ENCODE assay signal across 19 cellular contexts in the genomic region with DNA sequence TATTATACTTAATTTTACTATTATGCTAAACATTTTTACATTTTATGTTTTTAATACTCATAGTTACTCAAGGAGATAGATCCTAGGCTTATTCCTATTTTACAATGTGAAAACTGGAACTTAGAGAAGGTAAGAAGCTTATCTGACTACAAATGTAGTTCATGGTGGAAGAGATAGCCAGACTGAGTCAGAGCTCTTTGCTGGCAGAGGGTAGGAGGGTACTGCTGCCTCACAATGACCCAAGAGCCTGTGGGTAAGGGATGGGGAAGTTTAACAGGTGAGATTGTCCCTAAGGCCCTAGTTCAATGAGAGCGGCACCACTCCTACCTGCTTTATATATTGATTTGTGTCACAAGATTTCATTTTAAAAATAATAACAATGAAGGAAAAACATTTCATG. TPM values are rescaled to one million over a fixed set of nuclear protein-coding genes. Genes with fewer than 3 reads are reported as not detected.
DNase-seq lines count a peak whose midpoint lies in the region; ATAC-seq and TF ChIP-seq lines count a peak whose summit lies in the region.
"Had no signal": no experiment of that assay in that cellular context is flagged by ENCODE, and none has a peak within 500 bp of the region (broad histone marks: within the 10 kb centered on the region; RNA-seq: fewer than 3 reads in every experiment).

No MANE protein-coding gene starts in this region.

- H3K4me1 ChIP-seq in GM23248 (ENCODE audit: insufficient read depth) (peaks cover 94% of the 10 kb centered on the region), endodermal cell (ENCODE audit: control insufficient read depth, insufficient read depth, low read length) (no peaks in the 10 kb centered on the region), trophoblast cell (ENCODE audit: control insufficient read depth in 1 of 2, insufficient read depth in 2 of 2, low read length in 2 of 2) (peaks cover 0 to 8% of the 10 kb centered on the region in 2 experiments)

- no peak overlapping the region for H3K4ac ChIP-seq in trophoblast cell (ENCODE audit: low read depth, low read length)

- in situ Hi-C loops in GM23248 (cut with MboI), result no loop called here

- no peak overlapping the region for H4K8ac ChIP-seq in trophoblast cell (ENCODE audit: low read depth, low read length)

- peak overlapping the region; percentile 16; the same call in 1 of the 2 replicates for H2AFZ ChIP-seq in GM23248
- no peak overlapping the region for H2AFZ ChIP-seq in trophoblast cell (ENCODE audit: insufficient read depth, low read length, poor library complexity)

- no peak overlapping the region for H3K23ac ChIP-seq in trophoblast cell (ENCODE audit: low read length)

- H3K4me3 ChIP-seq in GM23248, result peak overlapping the region; percentile 36
- peak overlapping the region; percentile 12 for H3K4me3 ChIP-seq in endodermal cell (ENCODE audit: low read length)
- no peak overlapping the region for H3K4me3 ChIP-seq in trophoblast cell (ENCODE audit: low read depth, low read length)
- H3K4me3 ChIP-seq: right lobe of liver had no signal

- no peak for TF ChIP-seq CTCF in endodermal cell (conservative IDR thresholded peaks at IDR 0.05)

- no peaks in the 10 kb centered on the region for H4K20me1 ChIP-seq in GM23248 (ENCODE audit: insufficient read depth)

- ATAC-seq in SK-N-SH treated with all-trans-retinoic acid at 6 μM for 48 hours (0 out of 3 replicates have a peak, but pooled peaks have one; percentile 4), GM18517 (IDR thresholded peaks at IDR 0.05; ENCODE audit: unreplicated experiment) (no peak), HG03025 (IDR thresholded peaks at IDR 0.05; ENCODE audit: low FRiP score, unreplicated experiment) (no peak), GM19351 (IDR thresholded peaks at IDR 0.05; ENCODE audit: unreplicated experiment) (no peak)
- ATAC-seq: activated CD8-positive, alpha-beta T cell treated with anti-CD3 and anti-CD28 coated beads, Interleukin-2, amount 10 ng/mL, durations not matched to agents 7 days and 5 days; activated T-cell treated with anti-CD3 and anti-CD28 coated beads, Interleukin-2, amount 50 U/mL, for 72 hours; right lobe of liver; WTC11 had no signal

- no peaks in the 10 kb centered on the region for H3K36me3 Mint-ChIP-seq in endodermal cell (ENCODE audit: low read depth)
- H3K36me3 Mint-ChIP-seq: activated naive CD8-positive, alpha-beta T cell treated with anti-CD3 and anti-CD28 coated beads for 36 hours; WTC11 had no signal

- WGBS in GM23248 (ENCODE audit: low coverage in 1 of 2, low lambda C conversion rate in 2 of 2, missing lambda C conversion rate in 2 of 2), 2 experiments, result 100% methylated on average over 1 of the region's 1 CpG
- WGBS in endodermal cell (ENCODE audit: insufficient coverage in 1 of 2, insufficient read length in 1 of 2), 2 experiments, result no CpG with 5 or more reads among the region's 1 CpG
- no CpG with 5 or more reads among the region's 1 CpG for WGBS in trophoblast cell (ENCODE audit: extremely low coverage, insufficient coverage, insufficient read length)

- H3K27me3 Mint-ChIP-seq in endodermal cell (ENCODE audit: insufficient read depth), result no peaks in the 10 kb centered on the region
- H3K27me3 Mint-ChIP-seq: activated naive CD8-positive, alpha-beta T cell treated with anti-CD3 and anti-CD28 coated beads for 36 hours had no signal

- no peak overlapping the region for H2AK5ac ChIP-seq in trophoblast cell (ENCODE audit: low read length)

- H3K27ac Mint-ChIP-seq in endodermal cell, result no peak overlapping the region
- H3K27ac Mint-ChIP-seq: activated CD8-positive, alpha-beta T cell treated with anti-CD3 and anti-CD28 coated beads, Interleukin-2, amount 10 ng/mL, durations not matched to agents 7 days and 5 days; activated naive CD8-positive, alpha-beta T cell treated with anti-CD3 and anti-CD28 coated beads for 36 hours; activated T-cell treated with anti-CD3 and anti-CD28 coated beads, Interleukin-2, amount 50 U/mL, for 72 hours; WTC11 had no signal

- no peaks in the 10 kb centered on the region for H3K9me3 Mint-ChIP-seq in endodermal cell
- H3K9me3 Mint-ChIP-seq: activated naive CD8-positive, alpha-beta T cell treated with anti-CD3 and anti-CD28 coated beads for 36 hours; activated T-cell treated with anti-CD3 and anti-CD28 coated beads, Interleukin-2, amount 50 U/mL, for 72 hours; WTC11 had no signal

- H3F3A ChIP-seq in GM23248 (ENCODE audit: insufficient read depth), result peaks cover 85% of the 10 kb centered on the region

- H3K4me1 Mint-ChIP-seq in endodermal cell, result no peaks in the 10 kb centered on the region
- H3K4me1 Mint-ChIP-seq: WTC11 had no signal

- no peak overlapping the region for H2BK5ac ChIP-seq in trophoblast cell (ENCODE audit: low read depth, low read length, poor library complexity)

- H3K9me3 ChIP-seq in GM23248 (ENCODE audit: low read depth) (no peaks in the 10 kb centered on the region), endodermal cell (ENCODE audit: control insufficient read depth, low read length) (no peaks in the 10 kb centered on the region), trophoblast cell (ENCODE audit: insufficient read depth, low read depth, low read length) (no peaks in the 10 kb centered on the region)
- H3K9me3 ChIP-seq: Caco-2, right lobe of liver had no signal

- H3K14ac ChIP-seq in trophoblast cell (ENCODE audit: low read length), result peak overlapping the region; percentile 35

- H3K79me2 ChIP-seq in GM23248 (ENCODE audit: insufficient read depth), result no peaks in the 10 kb centered on the region
- no peaks in the 10 kb centered on the region for H3K79me2 ChIP-seq in trophoblast cell (ENCODE audit: control insufficient read depth, insufficient read depth, low read length, poor library complexity)

- peak overlapping the region; percentile 16 for H3K9ac ChIP-seq in GM23248
- no peak overlapping the region for H3K9ac ChIP-seq in endodermal cell (ENCODE audit: extremely low read depth, low read length, poor library complexity, severe bottlenecking)
- H3K9ac ChIP-seq in trophoblast cell (ENCODE audit: low read length), result no peak overlapping the region

- H3K36me3 ChIP-seq in GM23248 (ENCODE audit: low read depth) (no peaks in the 10 kb centered on the region), endodermal cell (ENCODE audit: control insufficient read depth, insufficient read depth, low read length) (no peaks in the 10 kb centered on the region), trophoblast cell (ENCODE audit: control insufficient read depth in 1 of 2, insufficient read depth in 2 of 2, low read length in 2 of 2) (no peaks in the 10 kb centered on the region)
- H3K36me3 ChIP-seq: right lobe of liver had no signal

- H2BK120ac ChIP-seq in trophoblast cell (ENCODE audit: insufficient read depth, low read length, poor library complexity), result peak overlapping the region; percentile 41

- H3K27ac ChIP-seq in GM23248, result peak overlapping the region; percentile 84
- H3K27ac ChIP-seq in endodermal cell (ENCODE audit: low read depth, low read length), result no peak overlapping the region
- H3K27ac ChIP-seq in trophoblast cell (ENCODE audit: low read depth, low read length), result no peak overlapping the region
- H3K27ac ChIP-seq: right lobe of liver had no signal

- peaks cover 4% of the 10 kb centered on the region for H3K79me1 ChIP-seq in trophoblast cell (ENCODE audit: low read length)

- H3K27me3 ChIP-seq in GM23248 (replicated peaks; ENCODE audit: insufficient read depth) (no peaks in the 10 kb centered on the region), endodermal cell (ENCODE audit: control insufficient read depth, insufficient read depth, low read length, poor library complexity, severe bottlenecking) (no peaks in the 10 kb centered on the region), trophoblast cell (ENCODE audit: insufficient read depth, low read length) (no peaks in the 10 kb centered on the region)
- H3K27me3 ChIP-seq: right lobe of liver had no signal

- H3K4me2 ChIP-seq in GM23248 (ENCODE audit: unreplicated experiment), result peak overlapping the region; percentile 84
- H3K4me2 ChIP-seq in trophoblast cell (ENCODE audit: low read length), result no peak overlapping the region

- no peak overlapping the region for H4K12ac ChIP-seq in trophoblast cell (ENCODE audit: low read depth, low read length)

- no peak overlapping the region for H3K4me3 Mint-ChIP-seq in endodermal cell
- H3K4me3 Mint-ChIP-seq: activated CD8-positive, alpha-beta T cell treated with anti-CD3 and anti-CD28 coated beads, Interleukin-2, amount 10 ng/mL, durations not matched to agents 7 days and 5 days; activated naive CD8-positive, alpha-beta T cell treated with anti-CD3 and anti-CD28 coated beads for 36 hours; activated T-cell treated with anti-CD3 and anti-CD28 coated beads, Interleukin-2, amount 50 U/mL, for 72 hours; WTC11 had no signal

- DNase-seq in GM23248 (peak; percentile 53), endodermal cell (no peak), trophoblast cell (peak; percentile 14 to 20)
- DNase-seq: activated CD8-positive, alpha-beta T cell treated with anti-CD3 and anti-CD28 coated beads, Interleukin-2, amount 10 ng/mL, durations not matched to agents 7 days and 5 days; activated naive CD8-positive, alpha-beta T cell treated with anti-CD3 and anti-CD28 coated beads for 36 hours; activated T-cell treated with anti-CD3 and anti-CD28 coated beads, Interleukin-2, amount 50 U/mL, for 72 hours; AML-193; Caco-2; effector CD4-positive, alpha-beta T cell; NCI-H1048; occipital lobe; right lobe of liver; stimulated activated CD4-positive, alpha-beta T cell treated with anti-CD3 and anti-CD28 coated beads, Interleukin-1b, Interleukin-23, amount 100 ng/mL, for 48 hours; SW 1271 had no signal

- no peak overlapping the region for H2BK12ac ChIP-seq in trophoblast cell (ENCODE audit: low read length)

- H4K91ac ChIP-seq in trophoblast cell (ENCODE audit: low read depth, low read length), result peak overlapping the region; percentile 39

- H3K18ac ChIP-seq in trophoblast cell (ENCODE audit: low read length), result no peak overlapping the region

- H3K9me2 ChIP-seq in GM23248 (ENCODE audit: insufficient read depth), result no peaks in the 10 kb centered on the region

TF ChIP-seq in SK-N-SH treated with all-trans-retinoic acid at 6 μM for 48 hours, 23 proteins besides CTCF, POLR2A, EP300 and RAD21 (continues in another document):
- TF ChIP-seq ESRRG (CRISPR knock-in tag; IDR thresholded peaks at IDR 0.05) (no peak), ZNF565 (CRISPR knock-in tag; conservative IDR thresholded peaks at IDR 0.05; ENCODE audit: low read depth) (no peak)

RNA-seq across cellular contexts. Expression of gene NEK7, which starts 34.1 kb away (rescaled TPM):
- 1,026 and 1,186 TPM in 2 replicates for total RNA-seq in GM23248 (2014; rRNA removed; shearing (Covaris generic))
- 693 and 700 TPM in 2 replicates for polyA plus RNA-seq in GM23248 (2016; fragmentation: Nextera tagmentation; extraction: Ambion mirVana)
- total RNA-seq in endodermal cell, result 10 to 100 TPM; 24.2 to 26.8 TPM
- 21.3 TPM for polyA plus RNA-seq in endodermal cell (2013, experiment 1 of 2)
- 23.9 TPM for polyA plus RNA-seq in endodermal cell (2013, experiment 2 of 2)
- 21.8 and 23.2 TPM in 2 replicates for polyA plus RNA-seq in trophoblast cell (2013)

Comparison
In these comparisons a context has a peak if more than half of its experiments do, and no peak if none do; other contexts are left out.
1. RNA of gene NEK7, which starts 34.1 kb away (total RNA-seq): 1,026 to 1,186 TPM in GM23248; 24.2 to 26.8 TPM in endodermal cell; every median in the first group is over 10 times any median in the second.